ENCODE assay signal across 21 cellular contexts in the genomic region with DNA sequence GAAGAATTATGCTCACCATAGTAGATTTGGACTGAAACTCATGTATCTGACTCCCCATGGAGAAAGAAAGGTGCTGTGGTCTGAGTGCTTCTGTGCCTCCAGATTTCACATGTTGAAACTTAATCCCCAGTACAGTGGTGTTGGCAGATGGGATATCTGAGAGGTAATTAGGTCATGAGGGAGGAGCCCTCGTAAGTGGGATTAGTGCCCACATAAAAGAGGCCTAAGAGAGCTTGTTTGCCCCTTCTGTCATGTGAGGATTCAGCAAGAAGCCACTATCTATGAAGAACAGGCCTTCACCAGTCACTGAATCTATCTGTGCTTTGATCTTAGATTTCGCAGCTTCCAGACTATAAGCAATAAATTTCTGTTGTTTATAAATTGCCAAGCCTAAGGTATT.
"Had no signal": no experiment of that assay in that cellular context is flagged by ENCODE, and none has a peak within 500 bp of the region (broad histone marks: within the 10 kb centered on the region; RNA-seq: fewer than 3 reads in every experiment).

No MANE protein-coding gene starts in this region.

- H3K27ac ChIP-seq: esophagus squamous epithelium, gastroesophageal sphincter, left ventricle myocardium inferior, psoas muscle, right atrium auricular region, upper lobe of left lung had no signal

- H3K4me1 ChIP-seq: gastroesophageal sphincter had no signal

- FAIRE-seq: TTC549 had no signal

- H3K4me3 ChIP-seq: esophagus squamous epithelium, gastroesophageal sphincter, left ventricle myocardium inferior, psoas muscle, right atrium auricular region, upper lobe of left lung had no signal

- DNase-seq: activated CD4-positive, alpha-beta T cell treated with anti-CD3 and anti-CD28 coated beads for 1 hour; activated CD4-positive, alpha-beta T cell treated with anti-CD3 and anti-CD28 coated beads, Interleukin-2, amount 50 U/mL, for 1 hour; activated CD8-positive, alpha-beta T cell treated with anti-CD3 and anti-CD28 coated beads, Interleukin-2, amount 10 ng/mL, durations not matched to agents 7 days and 5 days; activated gamma-delta T cell; activated naive CD4-positive, alpha-beta T cell treated with anti-CD3 and anti-CD28 coated beads, Interleukin-2, amount 50 U/mL, for 16 hours; activated naive CD8-positive, alpha-beta T cell treated with anti-CD3 and anti-CD28 coated beads, Interleukin-2, amount 50 U/mL, for 24 hours; cerebellar nuclear complex; cortex of kidney; endodermal cell; esophagus squamous epithelium; head of caudate nucleus; hypothalamus; left ventricle myocardium inferior; midbrain; psoas muscle; stimulated activated CD4-positive, alpha-beta T cell treated with anti-CD3 and anti-CD28 coated beads, Interleukin-4, amount 100 ng/mL, for 24 hours; stimulated activated naive CD4-positive, alpha-beta T cell treated with Interleukin-2 at 50 U/mL for 16 hours; upper lobe of left lung had no signal

- H3K36me3 ChIP-seq: esophagus squamous epithelium, gastroesophageal sphincter, left ventricle myocardium inferior, right atrium auricular region, upper lobe of left lung had no signal

- H3K27me3 ChIP-seq: esophagus squamous epithelium, gastroesophageal sphincter, right atrium auricular region, upper lobe of left lung had no signal

- H3K9me3 ChIP-seq: esophagus squamous epithelium, gastroesophageal sphincter, left ventricle myocardium inferior, psoas muscle, right atrium auricular region, upper lobe of left lung had no signal
